ENCODE assay signal across 9 cellular contexts in the genomic region with DNA sequence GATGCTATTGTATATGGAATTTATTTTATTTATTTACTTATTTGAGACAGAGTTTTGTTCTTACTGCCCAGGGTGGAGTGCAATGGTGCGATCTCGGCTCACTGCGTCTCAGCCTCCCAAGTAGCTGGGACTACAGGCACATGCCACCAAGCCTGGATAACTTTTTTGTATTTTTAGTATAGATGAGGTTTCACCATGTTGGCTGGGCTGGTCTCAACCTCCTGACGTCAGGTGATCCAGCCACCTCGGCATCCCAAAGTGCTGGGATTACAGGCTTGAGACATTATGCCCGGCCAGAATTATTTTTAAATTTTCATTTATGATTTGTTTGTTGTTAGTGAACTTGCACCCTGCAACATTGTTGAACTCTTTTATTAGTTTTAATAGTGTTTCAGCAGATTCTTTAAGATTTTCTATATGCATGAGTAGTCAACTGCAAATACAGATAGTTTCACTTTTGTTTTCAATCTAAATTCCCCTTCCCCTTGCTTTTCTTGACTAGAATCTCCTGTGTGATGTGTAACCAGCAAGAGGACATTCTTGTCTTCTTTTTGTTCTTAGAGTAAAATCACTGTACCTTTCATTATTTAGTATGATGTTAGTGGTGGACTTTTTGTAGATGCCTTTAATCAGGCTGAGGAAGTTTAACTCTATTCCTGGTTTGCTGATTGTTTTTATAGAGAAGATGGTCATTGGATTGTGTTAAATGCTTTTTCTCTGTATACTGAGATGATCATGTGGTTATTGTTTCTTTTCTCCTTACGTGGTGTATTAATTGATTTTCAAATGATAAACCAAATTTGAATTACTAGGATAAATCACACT. TPM values are rescaled to one million over a fixed set of nuclear protein-coding genes. Genes with fewer than 3 reads are reported as not detected.
A peak's percentile ranks its signal among the peaks of the same experiment; 100 is the strongest.
DNase-seq lines count a peak whose midpoint lies in the region; ATAC-seq, FAIRE-seq and TF ChIP-seq lines count a peak whose summit lies in the region.
"Had no signal": no experiment of that assay in that cellular context is flagged by ENCODE, and none has a peak within 500 bp of the region (broad histone marks: within the 10 kb centered on the region; RNA-seq: fewer than 3 reads in every experiment).

No MANE protein-coding gene starts in this region.

- 96 to 98% methylated on average over 7 of the region's 7 CpGs for WGBS in pancreas, 2 donors

- intact Hi-C loops in pancreas (cut with DNase I): no loop called here

- H3K4me3 ChIP-seq in pancreas (no peak overlapping the region), MG63 (no peak overlapping the region)

- H3K9me3 Mint-ChIP-seq in activated T-cell treated with anti-CD3 and anti-CD28 coated beads, Interleukin-2, amount 50 U/mL, for 24 hours: peaks cover 11% of the 10 kb centered on the region

- no peaks in the 10 kb centered on the region for H3K27me3 Mint-ChIP-seq in activated T-cell treated with anti-CD3 and anti-CD28 coated beads, Interleukin-2, amount 50 U/mL, for 24 hours

- H3K4me3 Mint-ChIP-seq in activated T-cell treated with anti-CD3 and anti-CD28 coated beads, Interleukin-2, amount 50 U/mL, for 24 hours: peak overlapping the region; percentile 68

- no peak for TF ChIP-seq CTCF in pancreas (IDR thresholded peaks at IDR 0.05)

- H3K4me1 ChIP-seq in pancreas: no peaks in the 10 kb centered on the region

- in situ Hi-C loops in SK-MEL-5 (cut with HindIII; ENCODE audit: low pct_unique_long_range_greater_than_20kb, low sequenced_read_pairs): no loop called here

- H3K27ac Mint-ChIP-seq in activated T-cell treated with anti-CD3 and anti-CD28 coated beads, Interleukin-2, amount 50 U/mL, for 24 hours: peak overlapping the region; percentile 90

- H3K36me3 ChIP-seq in pancreas (peaks cover 0 to 28% (median 0%) of the 10 kb centered on the region in 3 donors), MG63 (peaks cover 8% of the 10 kb centered on the region)

- H3K9me3 ChIP-seq in pancreas: no peaks in the 10 kb centered on the region
- no peaks in the 10 kb centered on the region for H3K9me3 ChIP-seq in MG63

- peaks cover 90% of the 10 kb centered on the region for H3K36me3 Mint-ChIP-seq in activated T-cell treated with anti-CD3 and anti-CD28 coated beads, Interleukin-2, amount 50 U/mL, for 24 hours (ENCODE audit: low read depth)

- H3K4me1 Mint-ChIP-seq in activated T-cell treated with anti-CD3 and anti-CD28 coated beads, Interleukin-2, amount 50 U/mL, for 24 hours (ENCODE audit: low read depth): peaks cover 40% of the 10 kb centered on the region

- no peak overlapping the region for H3K27ac ChIP-seq in pancreas

- H3K27me3 ChIP-seq in pancreas (no peaks in the 10 kb centered on the region), MG63 (no peaks in the 10 kb centered on the region)

- FAIRE-seq in pancreas (lab: Jason Lieb, UNC): peak; percentile 23

- ATAC-seq in HG02840 (IDR thresholded peaks at IDR 0.05; ENCODE audit: low FRiP score, unreplicated experiment): peak; percentile 90
- ATAC-seq in pancreas: no peak

- no peak for DNase-seq in activated T-cell treated with anti-CD3 and anti-CD28 coated beads, Interleukin-2, amount 50 U/mL, for 24 hours
- DNase-seq in activated T-cell treated with anti-CD3 and anti-CD28 coated beads, Interleukin-2, amount 50 U/mL, for 1 hour: no peak
- DNase-seq in SK-MEL-5 (ENCODE audit: low read depth, low spot score) (peak; percentile 0), pancreas (no peak), NCI-H524 (lab: John Stamatoyannopoulos, UW) (no peak), MG63 (no peak)
- no peak for DNase-seq in activated effector memory CD4-positive, alpha-beta T cell treated with Interleukin-2 at 50 U/mL for 16 hours
- DNase-seq: SIG-M5 had no signal

RNA-seq across cellular contexts. Expression of gene ZNF33A, which starts 27.8 kb away (rescaled TPM):
- total RNA-seq in SK-MEL-5 (2014; rRNA removed; shearing (Covaris generic)): 7.7 and 7.8 TPM in 2 replicates
- polyA plus RNA-seq in SK-MEL-5 (2015; cell fraction: cytosol; rRNA removed): 3.2 and 5.6 TPM in 2 replicates
- 20.3 and 22.3 TPM in 2 replicates for polyA plus RNA-seq in SK-MEL-5 (2015; cell fraction: nucleus; rRNA removed)
- 10 to 100 TPM; 16.6 to 32.1 (median 20.3) TPM for total RNA-seq in pancreas
- 10 to 100 TPM in 1 of 2 donors, 1 to 10 TPM in 1; 9.7 to 15.7 TPM for polyA plus RNA-seq in pancreas
- total RNA-seq in MG63 (2014; rRNA removed; shearing (Covaris generic); ENCODE audit: low replicate concordance): 2.9 and 3.5 TPM in 2 replicates

RNA-seq across cellular contexts. Expression of gene ZNF37A, which starts 55.8 kb away (rescaled TPM):
- total RNA-seq in SK-MEL-5 (2014; rRNA removed; shearing (Covaris generic)): 3.8 and 6.0 TPM in 2 replicates
- polyA plus RNA-seq in SK-MEL-5 (2015; cell fraction: cytosol; rRNA removed): 6.6 and 10.0 TPM in 2 replicates
- 5.8 and 12.2 TPM in 2 replicates for polyA plus RNA-seq in SK-MEL-5 (2015; cell fraction: nucleus; rRNA removed)
- total RNA-seq in pancreas: 10 to 100 TPM; 10.2 to 16.7 (median 11.5) TPM
- 1 to 10 TPM; 7.7 to 9.3 TPM for polyA plus RNA-seq in pancreas
- 9.8 and 9.9 TPM in 2 replicates for total RNA-seq in MG63 (2014; rRNA removed; shearing (Covaris generic); ENCODE audit: low replicate concordance)
